In genomic region chr9:129726322-129727160, GRCh38 we compare ENCODE assay signal across 8 cellular contexts. TPM values are rescaled to one million over a fixed set of nuclear protein-coding genes. Genes with fewer than 3 reads are reported as not detected.
DNase-seq lines count a peak whose midpoint lies in the region; ATAC-seq and TF ChIP-seq lines count a peak whose summit lies in the region.

No MANE protein-coding gene starts in this region.

- intact Hi-C loops in left colon (cut with DNase I, micrococcal nuclease) = loop anchor here in 1 of 2 donors (10.0 kb wide), 1 partner anchor 62 kb away; the partner anchor contains the start of gene PRRX2

- ATAC-seq in left colon (peak; percentile 90), GM21381 (IDR thresholded peaks at IDR 0.05; ENCODE audit: unreplicated experiment) (no peak)

- peak; percentile 64 for TF ChIP-seq CTCF in GM13976 (IDR thresholded peaks at IDR 0.05; ENCODE audit: borderline replicate concordance, control extremely low read depth, extremely low read depth, insufficient read depth, missing control alignments)

- DNase-seq in 8988T (peak; percentile 96), GM13976 (ENCODE audit: low spot score) (peak; percentile 90), NCI-H226 (peak; percentile 56), cerebellar cortex (ENCODE audit: low spot score) (peak; percentile 64), left colon (peak; percentile 49 to 56)
- peak; percentile 39 to 57 for DNase-seq in activated CD4-positive, alpha-beta T cell treated with anti-CD3 and anti-CD28 coated beads for 24 hours (ENCODE audit: low read depth in 2 of 2)
- peak; percentile 61 for DNase-seq in stimulated activated CD4-positive, alpha-beta T cell treated with anti-CD3 and anti-CD28 coated beads, Interleukin-4, amount 100 ng/mL, for 24 hours

- in situ Hi-C loops in GM13976 (cut with MboI; ENCODE audit: low sequenced_read_pairs, unreplicated experiment) = no loop called here

RNA-seq across cellular contexts. Expression of gene PTGES, which starts 26.3 kb away (rescaled TPM):
- 1 to 10 TPM; 2.5 to 5.0 TPM for total RNA-seq in left colon
